ENCODE assay signal across 18 cellular contexts in genomic region chr19:13043285-13043684, GRCh38. TPM values are rescaled to one million over a fixed set of nuclear protein-coding genes. Genes with fewer than 3 reads are reported as not detected.
DNase-seq lines count a peak whose midpoint lies in the region; ATAC-seq and TF ChIP-seq lines count a peak whose summit lies in the region.
"Had no signal": no experiment of that assay in that cellular context is flagged by ENCODE, and none has a peak within 500 bp of the region (broad histone marks: within the 10 kb centered on the region; RNA-seq: fewer than 3 reads in every experiment).

No MANE protein-coding gene starts in this region.

- peak overlapping the region; percentile 5 for H3K9ac ChIP-seq in Loucy (ENCODE audit: low read depth, low read length, poor library complexity, severe bottlenecking)

- no peaks in the 10 kb centered on the region for H3K9me3 Mint-ChIP-seq in CD4-positive, alpha-beta T cell
- H3K9me3 Mint-ChIP-seq: activated T-cell treated with anti-CD3 and anti-CD28 coated beads, Interleukin-2, amount 50 U/mL, for 4 hours had no signal

- H3K36me3 ChIP-seq in Loucy (ENCODE audit: insufficient read depth, low read length) (no peaks in the 10 kb centered on the region), psoas muscle (ENCODE audit: insufficient read depth in 1 of 2, low read depth in 1 of 2) (no peaks in the 10 kb centered on the region)
- H3K36me3 ChIP-seq: prostate gland, tibial nerve had no signal

- H3K4me1 ChIP-seq in Loucy (ENCODE audit: insufficient read depth, low read length, poor library complexity, severe bottlenecking): peaks cover 11% of the 10 kb centered on the region
- peaks cover 95% of the 10 kb centered on the region for H3K4me1 ChIP-seq in psoas muscle

- H3K4me3 Mint-ChIP-seq in CD4-positive, alpha-beta T cell: no peak overlapping the region
- H3K4me3 Mint-ChIP-seq: activated T-cell treated with anti-CD3 and anti-CD28 coated beads, Interleukin-2, amount 50 U/mL, for 4 hours; CD4-positive, CD25-positive, alpha-beta regulatory T cell had no signal

- POLR2A ChIA-PET in CD4-positive, alpha-beta T cell (lab: Charles Lee): no interaction called here

- H4K20me1 ChIP-seq in Loucy (ENCODE audit: insufficient read depth, low read length, poor library complexity, severe bottlenecking): no peaks in the 10 kb centered on the region

- no peaks in the 10 kb centered on the region for H3K27me3 Mint-ChIP-seq in CD4-positive, alpha-beta T cell

- TF ChIP-seq CTCF in Loucy (conservative IDR thresholded peaks at IDR 0.05; ENCODE audit: low read length) (no peak), VCaP (conservative IDR thresholded peaks at IDR 0.05) (no peak), psoas muscle (IDR thresholded peaks at IDR 0.05) (no peak)
- no peak for TF ChIP-seq CTCF in CD4-positive, alpha-beta T cell (IDR thresholded peaks at IDR 0.05)

- H3K4me3 ChIP-seq in Loucy (ENCODE audit: low read length, poor library complexity, severe bottlenecking): no peak overlapping the region
- no peak overlapping the region for H3K4me3 ChIP-seq in psoas muscle
- H3K4me3 ChIP-seq: prostate gland, tibial nerve had no signal

- no peaks in the 10 kb centered on the region for H3K27me3 ChIP-seq in Loucy (ENCODE audit: insufficient read depth, low read length, poor library complexity, severe bottlenecking)
- H3K27me3 ChIP-seq in psoas muscle (ENCODE audit: insufficient read depth in 3 of 3, low read length in 2 of 3): no peaks in the 10 kb centered on the region
- H3K27me3 ChIP-seq in CD4-positive, alpha-beta T cell (ENCODE audit: control insufficient read depth, insufficient read depth, low read length): no peaks in the 10 kb centered on the region
- H3K27me3 ChIP-seq: tibial nerve had no signal

- H3F3A ChIP-seq in Loucy (ENCODE audit: low read depth): no peaks in the 10 kb centered on the region

- no peaks in the 10 kb centered on the region for H3K36me3 Mint-ChIP-seq in CD4-positive, alpha-beta T cell (ENCODE audit: low read depth)
- H3K36me3 Mint-ChIP-seq: CD4-positive, CD25-positive, alpha-beta regulatory T cell had no signal

- intact Hi-C loops in psoas muscle (cut with DNase I): no loop called here
- intact Hi-C loops in CD4-positive, alpha-beta T cell (cut with DNase I, micrococcal nuclease): no loop called here

- CTCF ChIA-PET in CD4-positive, alpha-beta T cell (lab: Charles Lee): no interaction called here

- no peak overlapping the region for H2AFZ ChIP-seq in Loucy (ENCODE audit: low read length)

- H3K79me2 ChIP-seq in Loucy (ENCODE audit: insufficient read depth, low read length): no peaks in the 10 kb centered on the region

- H3K9me2 ChIP-seq in Loucy (replicated peaks; ENCODE audit: low read depth, low read length): no peaks in the 10 kb centered on the region

- no peaks in the 10 kb centered on the region for H3K9me3 ChIP-seq in Loucy (ENCODE audit: insufficient read depth, low read depth, low read length)
- no peaks in the 10 kb centered on the region for H3K9me3 ChIP-seq in psoas muscle
- H3K9me3 ChIP-seq in CD4-positive, alpha-beta T cell (ENCODE audit: control insufficient read depth, low read length): no peaks in the 10 kb centered on the region
- H3K9me3 ChIP-seq: prostate gland, tibial nerve had no signal

- peak; percentile 52 to 64 (median 58) for ATAC-seq in psoas muscle
- ATAC-seq in CD4-positive, alpha-beta T cell (ENCODE audit: poor library complexity): no peak
- ATAC-seq: left colon had no signal

- 14 to 17% (median 16%) methylated on average over 5 of the region's 5 CpGs for WGBS in psoas muscle, 3 donors

- H3K27ac Mint-ChIP-seq in CD4-positive, alpha-beta T cell: no peak overlapping the region

- H3K27ac ChIP-seq in VCaP: peak overlapping the region; percentile 27; the same call in 1 of the 2 replicates
- peak overlapping the region; percentile 81 for H3K27ac ChIP-seq in psoas muscle
- no peak overlapping the region for H3K27ac ChIP-seq in CD4-positive, alpha-beta T cell (ENCODE audit: low read depth, low read length)

- H3K4me1 Mint-ChIP-seq in CD4-positive, alpha-beta T cell (ENCODE audit: low read depth): no peaks in the 10 kb centered on the region

- DNase-seq in DMS53 (lab: John Stamatoyannopoulos, UW) (peak; percentile 47), DMS53 treated with DMSO at 0.1 percent for 48 hours (lab: John Stamatoyannopoulos, UW; ENCODE audit: unreplicated experiment) (no peak), psoas muscle (peak in 1 of 2 donors; percentile 72), NCI-H82 (lab: John Stamatoyannopoulos, UW) (no peak), NCI-H446 treated with DMSO at 0.1 percent for 48 hours (lab: John Stamatoyannopoulos, UW) (no peak)
- no peak for DNase-seq in CD4-positive, alpha-beta T cell
- DNase-seq: 8988T; activated CD4-positive, alpha-beta T cell treated with anti-CD3 and anti-CD28 coated beads, Interleukin-2, amount 50 U/mL, for 1 hour; activated T-cell treated with anti-CD3 and anti-CD28 coated beads, Interleukin-2, amount 50 U/mL, for 4 hours; CD4-positive, CD25-positive, alpha-beta regulatory T cell; left colon; NCI-H526 treated with DMSO at 0.1 percent for 48 hours had no signal

- H3K4me2 ChIP-seq in Loucy (ENCODE audit: low read depth, low read length, poor library complexity, severe bottlenecking): peak overlapping the region; percentile 23

RNA-seq across cellular contexts. Expression of gene NFIX, which starts 48.0 kb away (rescaled TPM):
- 100 to 1,000 TPM; 220 to 347 (median 268) TPM for total RNA-seq in psoas muscle
- polyA plus RNA-seq in psoas muscle: 100 to 1,000 TPM in 1 of 3 donors, 10 to 100 TPM in 2; 22.2 to 158 (median 43.8) TPM
- 1 to 10 TPM; 3.0 to 3.3 TPM for total RNA-seq in CD4-positive, alpha-beta T cell

RNA-seq across cellular contexts. Expression of gene LYL1, which starts 59.4 kb away (rescaled TPM):
- total RNA-seq in psoas muscle: 1 to 10 TPM; 2.1 to 4.6 (median 3.2) TPM
- 1 to 10 TPM; 1.1 to 3.4 (median 1.1) TPM for polyA plus RNA-seq in psoas muscle
- total RNA-seq in CD4-positive, alpha-beta T cell: 1 to 10 TPM; 1.9 to 2.1 TPM
- total RNA-seq: HT1080, myocyte had no signal

Comparison
In these comparisons a context has a peak if more than half of its experiments do, and no peak if none do; other contexts are left out.
1. RNA of gene NFIX, which starts 48.0 kb away (total RNA-seq): 220 to 347 TPM in psoas muscle; 3.0 to 3.3 TPM in CD4-positive, alpha-beta T cell; every median in the first group is over 10 times any median in the second.